ENCODE assay signal across 8 cellular contexts in genomic region chr14:34043627-34044372, GRCh38.
DNase-seq lines count a peak whose midpoint lies in the region; ATAC-seq and TF ChIP-seq lines count a peak whose summit lies in the region.

No MANE protein-coding gene starts in this region.

- ATAC-seq in HG03097 (IDR thresholded peaks at IDR 0.05; ENCODE audit: low FRiP score, unreplicated experiment) (peak; percentile 81), upper lobe of left lung (ENCODE audit: low FRiP score in 2 of 2) (no peak)
- ATAC-seq in activated CD4-positive, alpha-beta T cell treated with anti-CD3 and anti-CD28 coated beads for 36 hours, result peak; percentile 94

- 36 to 39% methylated on average over 4 of the region's 4 CpGs for WGBS in esophagus, 2 donors
- WGBS in upper lobe of left lung, 2 donors, result 55 to 60% methylated on average over 4 of the region's 4 CpGs

- DNase-seq in GM19240 (ENCODE audit: insufficient read length, low spot score) (peak; percentile 47), upper lobe of left lung (no peak), SIG-M5 (lab: John Stamatoyannopoulos, UW) (no peak), mesenteric fat pad (ENCODE audit: low spot score) (no peak)
- peak; percentile 91 for DNase-seq in activated CD4-positive, alpha-beta T cell treated with anti-CD3 and anti-CD28 coated beads for 36 hours
- DNase-seq in stimulated activated CD8-positive, alpha-beta memory T cell treated with anti-CD3 and anti-CD28 coated beads, Interleukin-7, amount 100 ng/mL, for 1 hour (ENCODE audit: low read depth in 2 of 2), result peak; percentile 17 to 30

- CTCF ChIA-PET in activated CD4-positive, alpha-beta T cell treated with anti-CD3 and anti-CD28 coated beads for 36 hours (lab: Charles Lee), result interaction anchor here (0.7 to 0.9 kb wide), 3 partner anchors 8 to 184 kb away, joined by 3 to 4 read pairs (median 3); no protein-coding TSS in a partner anchor

- TF ChIP-seq POLR2A in upper lobe of left lung (IDR thresholded peaks at IDR 0.05), result no peak

- TF ChIP-seq EP300 in upper lobe of left lung (IDR thresholded peaks at IDR 0.05), result no peak

- peaks cover 42% of the 10 kb centered on the region for H3K4me1 Mint-ChIP-seq in activated CD4-positive, alpha-beta T cell treated with anti-CD3 and anti-CD28 coated beads for 36 hours

- intact Hi-C loops in activated CD4-positive, alpha-beta T cell treated with anti-CD3 and anti-CD28 coated beads for 36 hours (cut with DNase I, micrococcal nuclease), result loop anchor here (1.0 to 10.0 kb wide), 6 partner anchors 12 to 421 kb away; partner anchors contain the start of gene SPTSSA (in 1 of the 2)

- TF ChIP-seq CTCF in upper lobe of left lung (IDR thresholded peaks at IDR 0.05), result no peak

- H3K36me3 ChIP-seq in esophagus (ENCODE audit: control insufficient read depth in 2 of 2, insufficient read depth in 2 of 2, low read length in 1 of 2), result no peaks in the 10 kb centered on the region
- no peaks in the 10 kb centered on the region for H3K36me3 ChIP-seq in upper lobe of left lung

- H3K27ac Mint-ChIP-seq in activated CD4-positive, alpha-beta T cell treated with anti-CD3 and anti-CD28 coated beads for 36 hours, result peak overlapping the region; percentile 87

- no peaks in the 10 kb centered on the region for H3K9me3 ChIP-seq in esophagus (ENCODE audit: control insufficient read depth in 2 of 2, insufficient read depth in 1 of 2, low read depth in 1 of 2, low read length in 1 of 2)
- H3K9me3 ChIP-seq in upper lobe of left lung, result no peaks in the 10 kb centered on the region

- no peak overlapping the region for H3K4me3 ChIP-seq in esophagus (ENCODE audit: low read depth in 1 of 2, low read length in 2 of 2)
- H3K4me3 ChIP-seq in upper lobe of left lung, result no peak overlapping the region

- H3K36me3 Mint-ChIP-seq in activated CD4-positive, alpha-beta T cell treated with anti-CD3 and anti-CD28 coated beads for 36 hours (ENCODE audit: low read depth), result no peaks in the 10 kb centered on the region

- POLR2A ChIA-PET in activated CD4-positive, alpha-beta T cell treated with anti-CD3 and anti-CD28 coated beads for 36 hours (lab: Charles Lee), result interaction anchor here (1.0 to 1.1 kb wide), 2 partner anchors 16 to 209 kb away, joined by 3 to 6 read pairs; no protein-coding TSS in a partner anchor

- H3K27ac ChIP-seq in esophagus (ENCODE audit: low read depth in 2 of 2, low read length in 1 of 2) (peak overlapping the region; percentile 53 to 76), upper lobe of left lung (no peak overlapping the region)

- H3K4me1 ChIP-seq in esophagus (ENCODE audit: control insufficient read depth in 2 of 2, insufficient read depth in 2 of 2, low read length in 1 of 2), result peaks cover 0 to 3% of the 10 kb centered on the region in 2 donors
- no peaks in the 10 kb centered on the region for H3K4me1 ChIP-seq in upper lobe of left lung

- H3K27me3 Mint-ChIP-seq in activated CD4-positive, alpha-beta T cell treated with anti-CD3 and anti-CD28 coated beads for 36 hours, result peaks cover 1% of the 10 kb centered on the region

- H3K4me3 Mint-ChIP-seq in activated CD4-positive, alpha-beta T cell treated with anti-CD3 and anti-CD28 coated beads for 36 hours, result no peak overlapping the region

- H3K27me3 ChIP-seq in esophagus (ENCODE audit: control insufficient read depth in 1 of 2, insufficient read depth in 2 of 2, low read length in 2 of 2) (no peaks in the 10 kb centered on the region), upper lobe of left lung (no peaks in the 10 kb centered on the region)

- no peaks in the 10 kb centered on the region for H3K9me3 Mint-ChIP-seq in activated CD4-positive, alpha-beta T cell treated with anti-CD3 and anti-CD28 coated beads for 36 hours (ENCODE audit: low read depth)

Comparison
In these comparisons a context has a peak if more than half of its experiments do, and no peak if none do; other contexts are left out.
1. DNase-seq: peak in GM19240 (single experiment), activated CD4-positive, alpha-beta T cell treated with anti-CD3 and anti-CD28 coated beads for 36 hours (single experiment) and stimulated activated CD8-positive, alpha-beta memory T cell treated with anti-CD3 and anti-CD28 coated beads, Interleukin-7, amount 100 ng/mL, for 1 hour (2 of 2); none in upper lobe of left lung (0 of 2), SIG-M5 (single experiment) and mesenteric fat pad (single experiment).
2. ATAC-seq: peak in HG03097 (single experiment) and activated CD4-positive, alpha-beta T cell treated with anti-CD3 and anti-CD28 coated beads for 36 hours (single experiment); none in upper lobe of left lung (0 of 2).
3. H3K27ac ChIP-seq: peak in esophagus (2 of 2); none in upper lobe of left lung (0 of 4).